8 cellular contexts compared by ENCODE assay signal in genomic region chr12:56127888-56128668, GRCh38. TPM values are rescaled to one million over a fixed set of nuclear protein-coding genes. Genes with fewer than 3 reads are reported as not detected.
DNase-seq lines count a peak whose midpoint lies in the region; ATAC-seq and TF ChIP-seq lines count a peak whose summit lies in the region.

ESYT1 (plus strand) TSS chr12:56128267; CDS start chr12:56128320, 53 bp downstream.

- no peaks in the 10 kb centered on the region for H3K27me3 ChIP-seq in left ventricle myocardium inferior (ENCODE audit: low read depth)

- H3K4me3 ChIP-seq in left ventricle myocardium inferior: peak within 1 kb of the TSS; percentile 89

- H3K4me1 ChIP-seq in left ventricle myocardium inferior: peaks cover 63% of the 10 kb centered on the region

- H3K27ac Mint-ChIP-seq in T-helper 17 cell: peak within 1 kb of the TSS; percentile 95
- H3K27ac Mint-ChIP-seq in progenitor cell of endocrine pancreas: peak within 1 kb of the TSS; percentile 99

- no peaks in the 10 kb centered on the region for H3K9me3 Mint-ChIP-seq in progenitor cell of endocrine pancreas (ENCODE audit: low read depth)

- peaks cover 30% of the 10 kb centered on the region for H3K36me3 ChIP-seq in left ventricle myocardium inferior

- TF ChIP-seq CTCF in left ventricle myocardium inferior (IDR thresholded peaks at IDR 0.05; ENCODE audit: borderline replicate concordance) (no peak), progenitor cell of endocrine pancreas (IDR thresholded peaks at IDR 0.05; ENCODE audit: unreplicated experiment) (no peak)

- intact Hi-C loops in left ventricle myocardium inferior (cut with micrococcal nuclease): no loop called here

- DNase-seq in NCI-H1694 treated with DMSO at 0.1 percent for 48 hours (lab: John Stamatoyannopoulos, UW): peak; percentile 97
- DNase-seq in T-helper 17 cell: peak; percentile 85 to 97 (median 91)
- DNase-seq in amygdala (lab: John Stamatoyannopoulos, UW): peak; percentile 45 to 99 (median 94)
- peak; percentile 98 for DNase-seq in left ventricle myocardium inferior
- peak; percentile 93 for DNase-seq in progenitor cell of endocrine pancreas (ENCODE audit: low spot score, unreplicated experiment)
- DNase-seq in ureter (ENCODE audit: low spot score): peak; percentile 99

- H3K9me3 ChIP-seq in T-helper 17 cell (ENCODE audit: control insufficient read depth, low read length, poor library complexity, severe bottlenecking): no peaks in the 10 kb centered on the region
- no peaks in the 10 kb centered on the region for H3K9me3 ChIP-seq in left ventricle myocardium inferior (replicated peaks)

- H3K4me1 Mint-ChIP-seq in T-helper 17 cell (peaks cover 55% of the 10 kb centered on the region), progenitor cell of endocrine pancreas (ENCODE audit: low read depth) (peaks cover 39% of the 10 kb centered on the region)

- TF ChIP-seq POLR2A in GM15510 (IDR thresholded peaks at IDR 0.05; ENCODE audit: borderline replicate concordance, extremely low read depth, insufficient read length): peak; percentile 71

- H3K27me3 Mint-ChIP-seq in T-helper 17 cell (no peaks in the 10 kb centered on the region), progenitor cell of endocrine pancreas (no peaks in the 10 kb centered on the region)

- H3K4me3 Mint-ChIP-seq in T-helper 17 cell (peak within 1 kb of the TSS; percentile 98), progenitor cell of endocrine pancreas (ENCODE audit: low read depth) (peak within 1 kb of the TSS; percentile 93)

- H3K36me3 Mint-ChIP-seq in T-helper 17 cell (ENCODE audit: low read depth) (peaks cover 13% of the 10 kb centered on the region), progenitor cell of endocrine pancreas (ENCODE audit: insufficient read depth) (peaks cover 18% of the 10 kb centered on the region)

- H3K27ac ChIP-seq in left ventricle myocardium inferior (replicated peaks): peak within 1 kb of the TSS; percentile 91

- peak; percentile 90 for ATAC-seq in HG02885 (IDR thresholded peaks at IDR 0.05; ENCODE audit: poor library complexity, unreplicated experiment)
- ATAC-seq in T-helper 17 cell: peak; percentile 93

RNA-seq across cellular contexts. Expression of gene ESYT1, which starts in this region (rescaled TPM):
- total RNA-seq in T-helper 17 cell: 100 to 1,000 TPM; 178 to 211 TPM
- total RNA-seq in left ventricle myocardium inferior: 23.2 TPM
- 102 TPM in 2 replicates for total RNA-seq in progenitor cell of endocrine pancreas
- total RNA-seq in ureter: 131 TPM

Comparison
In these comparisons a context has a peak if more than half of its experiments do, and no peak if none do; other contexts are left out.
1. Peak in every context shown above with its lines: DNase-seq, ATAC-seq, H3K4me3 ChIP-seq and H3K27ac ChIP-seq.